ENCODE assay signal across 5 cellular contexts in genomic region chr17:19143088-19143777, GRCh38. TPM values are rescaled to one million over a fixed set of nuclear protein-coding genes. Genes with fewer than 3 reads are reported as not detected.
"Had no signal": no experiment of that assay in that cellular context is flagged by ENCODE, and none has a peak within 500 bp of the region (broad histone marks: within the 10 kb centered on the region; RNA-seq: fewer than 3 reads in every experiment).

No MANE protein-coding gene starts in this region.

RNA-seq across cellular contexts. Expression of gene GRAPL, which starts 15.8 kb away (rescaled TPM):
- total RNA-seq: H1, HT-29, IMR-90 had no signal
- polyA plus RNA-seq: GM23338, IMR-90, K562 had no signal
